7 cellular contexts compared by ENCODE assay signal in genomic region chr11:95700471-95700817, GRCh38.
A peak's percentile ranks its signal among the peaks of the same experiment; 100 is the strongest.
DNase-seq lines count a peak whose midpoint lies in the region; ATAC-seq and TF ChIP-seq lines count a peak whose summit lies in the region.

No MANE protein-coding gene starts in this region.

- H3K9me3 ChIP-seq in spleen (no peaks in the 10 kb centered on the region), heart right ventricle (no peaks in the 10 kb centered on the region)

- H3K9me3 Mint-ChIP-seq in activated CD8-positive, alpha-beta T cell treated with anti-CD3 and anti-CD28 coated beads for 36 hours: peaks cover 2% of the 10 kb centered on the region

- H3K27me3 Mint-ChIP-seq in activated CD8-positive, alpha-beta T cell treated with anti-CD3 and anti-CD28 coated beads for 36 hours: no peaks in the 10 kb centered on the region

- H3K36me3 Mint-ChIP-seq in activated CD8-positive, alpha-beta T cell treated with anti-CD3 and anti-CD28 coated beads for 36 hours (ENCODE audit: low read depth): peaks cover 14% of the 10 kb centered on the region

- no peak for TF ChIP-seq POLR2A in spleen (IDR thresholded peaks at IDR 0.05)

- TF ChIP-seq CTCF in activated CD8-positive, alpha-beta T cell treated with anti-CD3 and anti-CD28 coated beads for 36 hours (IDR thresholded peaks at IDR 0.05): no peak
- TF ChIP-seq CTCF in spleen (IDR thresholded peaks at IDR 0.05 in 8 of 11, conservative IDR thresholded peaks at IDR 0.05 in 3 of 11): no peak
- TF ChIP-seq CTCF in heart right ventricle (IDR thresholded peaks at IDR 0.05): no peak

- H3K4me3 Mint-ChIP-seq in activated CD8-positive, alpha-beta T cell treated with anti-CD3 and anti-CD28 coated beads for 36 hours: peak overlapping the region; percentile 57

- ATAC-seq in GM19324 (IDR thresholded peaks at IDR 0.05; ENCODE audit: low FRiP score, unreplicated experiment) (peak; percentile 55), HG02870 (IDR thresholded peaks at IDR 0.05; ENCODE audit: unreplicated experiment) (peak; percentile 40), HG03469 (IDR thresholded peaks at IDR 0.05; ENCODE audit: unreplicated experiment) (no peak), heart right ventricle (no peak)
- ATAC-seq in activated CD8-positive, alpha-beta T cell treated with anti-CD3 and anti-CD28 coated beads for 36 hours: peak; percentile 47

- intact Hi-C loops in activated CD8-positive, alpha-beta T cell treated with anti-CD3 and anti-CD28 coated beads for 36 hours (cut with micrococcal nuclease): loop anchor here (5.0 to 10.0 kb wide), 2 partner anchors 98 to 636 kb away; partner anchors contain the start of gene SRSF8
- intact Hi-C loops in spleen (cut with DNase I; ENCODE audit: low total_unique reads): loop anchor here (10.0 kb wide), 2 partner anchors 466 to 616 kb away; partner anchors contain the start of genes ENDOD1 and SESN3
- intact Hi-C loops in heart right ventricle (cut with DNase I): loop anchor here in 7 of 10 donors (5.0 to 10.0 kb wide), 6 partner anchors 48 to 636 kb away; partner anchors contain the start of genes SESN3 (in 4 of the 7) and SRSF8 (in 3 of the 7)

- peak overlapping the region; percentile 95 for H3K27ac Mint-ChIP-seq in activated CD8-positive, alpha-beta T cell treated with anti-CD3 and anti-CD28 coated beads for 36 hours

- H3K4me1 ChIP-seq in spleen (peaks cover 46 to 82% (median 78%) of the 10 kb centered on the region in 6 donors), heart right ventricle (peaks cover 0 to 67% (median 23%) of the 10 kb centered on the region in 9 donors)

- no peaks in the 10 kb centered on the region for H3K36me3 ChIP-seq in spleen
- no peaks in the 10 kb centered on the region for H3K36me3 ChIP-seq in heart right ventricle

- H3K4me3 ChIP-seq in spleen: peak overlapping the region in 1 of 8 donors; percentile 36
- H3K4me3 ChIP-seq in heart right ventricle: no peak overlapping the region

- DNase-seq in activated CD8-positive, alpha-beta T cell treated with anti-CD3 and anti-CD28 coated beads for 36 hours: no peak
- DNase-seq in spleen (no peak), heart right ventricle (no peak), NCI-H187 treated with DMSO at 0.1 percent for 48 hours (lab: John Stamatoyannopoulos, UW) (no peak)

- peaks cover 53% of the 10 kb centered on the region for H3K4me1 Mint-ChIP-seq in activated CD8-positive, alpha-beta T cell treated with anti-CD3 and anti-CD28 coated beads for 36 hours (ENCODE audit: low read depth)

- CTCF ChIA-PET in activated CD8-positive, alpha-beta T cell treated with anti-CD3 and anti-CD28 coated beads for 36 hours (lab: Charles Lee): interaction anchor here (1.3 to 1.7 kb wide), 3 partner anchors 530 to 548 kb away, joined by 3 to 8 read pairs (median 6); no protein-coding TSS in a partner anchor

- POLR2A ChIA-PET in activated CD8-positive, alpha-beta T cell treated with anti-CD3 and anti-CD28 coated beads for 36 hours (lab: Charles Lee): interaction anchor here (0.7 to 4.7 kb wide), 5 partner anchors 8 to 468 kb away, joined by 3 to 18 read pairs (median 3); no protein-coding TSS in a partner anchor

- H3K27ac ChIP-seq in spleen (peak overlapping the region; percentile 22 to 84 (median 67)), heart right ventricle (peak overlapping the region in 1 of 10 donors; percentile 75)

- H3K27me3 ChIP-seq in spleen (replicated peaks in 1 of 7) (no peaks in the 10 kb centered on the region), heart right ventricle (no peaks in the 10 kb centered on the region)

- WGBS in spleen, 5 donors: 55 to 67% (median 63%) methylated on average over 6 of the region's 6 CpGs
- WGBS in heart right ventricle, 2 donors: 82 to 85% methylated on average over 6 of the region's 6 CpGs

Comparison
In these comparisons a context has a peak if more than half of its experiments do, and no peak if none do; other contexts are left out.
1. ATAC-seq: peak in GM19324 (single experiment), HG02870 (single experiment) and activated CD8-positive, alpha-beta T cell treated with anti-CD3 and anti-CD28 coated beads for 36 hours (single experiment); none in HG03469 (single experiment) and heart right ventricle (0 of 8).